35 cellular contexts compared by ENCODE assay signal in genomic region chr9:124066783-124067563, GRCh38. TPM values are rescaled to one million over a fixed set of nuclear protein-coding genes. Genes with fewer than 3 reads are reported as not detected.
"Had no signal": no experiment of that assay in that cellular context is flagged by ENCODE, and none has a peak within 500 bp of the region (broad histone marks: within the 10 kb centered on the region; RNA-seq: fewer than 3 reads in every experiment).

No MANE protein-coding gene starts in this region.

- H3K4me2 ChIP-seq: hepatocyte had no signal

- H3K4me3 Mint-ChIP-seq: activated B cell treated with CpG ODN at 0.5 μM for 24 hours; activated CD8-positive, alpha-beta T cell treated with anti-CD3 and anti-CD28 coated beads for 36 hours; activated T-cell treated with anti-CD3 and anti-CD28 coated beads, Interleukin-2, amount 50 U/mL, for 4 hours; activated T-helper 17 cell treated with anti-CD3 and anti-CD28 coated beads, Interleukin-2, amount 50 U/mL, for 72 hours; central memory CD8-positive, alpha-beta T cell; dendritic cell treated with granulocyte-macrophage colony-stimulating factor and Interleukin-4, amounts not matched to agents 40 ng/mL and 50 ng/mL, for 4 days; endodermal cell; mesothelial cell of epicardium; naive B cell; stimulated activated memory B cell treated with anti-CD40 and anti-IgM and Interleukin-4, amounts not matched to agents 10 μg/mL and 1 μg/mL and 100 μg/mL, for 72 hours; stimulated activated naive CD8-positive, alpha-beta T cell treated with anti-CD3 and anti-CD28 coated beads, Interleukin-15, amount 100 ng/mL, for 72 hours; T-helper 1 cell treated with Interleukin-12 subunit alpha and Interleukin-12 subunit beta and Interleukin-4 antibody, amounts not matched to agents 30 μg/mL and 1 μg/mL, for 36 hours had no signal

- H3K36me3 Mint-ChIP-seq: mesothelial cell of epicardium; stimulated activated memory B cell treated with anti-CD40 and anti-IgM and Interleukin-4, amounts not matched to agents 10 μg/mL and 1 μg/mL and 100 μg/mL, for 72 hours had no signal

- H3K4me1 Mint-ChIP-seq: activated B cell treated with CpG ODN at 0.5 μM for 24 hours; activated T-helper 17 cell treated with anti-CD3 and anti-CD28 coated beads, Interleukin-2, amount 50 U/mL, for 72 hours; central memory CD8-positive, alpha-beta T cell; endodermal cell; mesothelial cell of epicardium; naive B cell; stimulated activated memory B cell treated with anti-CD40 and anti-IgM and Interleukin-4, amounts not matched to agents 10 μg/mL and 1 μg/mL and 100 μg/mL, for 72 hours; stimulated activated naive CD8-positive, alpha-beta T cell treated with anti-CD3 and anti-CD28 coated beads, Interleukin-15, amount 100 ng/mL, for 72 hours had no signal

- H2AFZ ChIP-seq: hepatocyte had no signal

- H3K79me2 ChIP-seq: hepatocyte had no signal

- H3K27me3 ChIP-seq: breast epithelium, gastrocnemius medialis, ovary, upper lobe of left lung had no signal

- H3K4me1 ChIP-seq: breast epithelium, esophagus squamous epithelium, gastrocnemius medialis, upper lobe of left lung had no signal

- FAIRE-seq: astrocyte, kidney, small intestine had no signal

- H3K27ac Mint-ChIP-seq: activated B cell treated with CpG ODN at 0.5 μM for 24 hours; activated CD8-positive, alpha-beta T cell treated with anti-CD3 and anti-CD28 coated beads for 36 hours; activated T-helper 17 cell treated with anti-CD3 and anti-CD28 coated beads, Interleukin-2, amount 50 U/mL, for 72 hours; dendritic cell treated with granulocyte-macrophage colony-stimulating factor and Interleukin-4, amounts not matched to agents 40 ng/mL and 50 ng/mL, for 4 days; endodermal cell; mesothelial cell of epicardium; progenitor cell of endocrine pancreas; stimulated activated memory B cell treated with anti-CD40 and anti-IgM and Interleukin-4, amounts not matched to agents 10 μg/mL and 1 μg/mL and 100 μg/mL, for 72 hours; stimulated activated naive CD8-positive, alpha-beta T cell treated with anti-CD3 and anti-CD28 coated beads, Interleukin-15, amount 100 ng/mL, for 72 hours; T-helper 1 cell treated with Interleukin-12 subunit alpha and Interleukin-12 subunit beta and Interleukin-4 antibody, amounts not matched to agents 30 μg/mL and 1 μg/mL, for 36 hours had no signal

- ATAC-seq: activated CD8-positive, alpha-beta T cell treated with anti-CD3 and anti-CD28 coated beads for 36 hours; activated T-cell treated with anti-CD3 and anti-CD28 coated beads, Interleukin-2, amount 50 U/mL, for 4 hours; activated T-helper 17 cell treated with anti-CD3 and anti-CD28 coated beads, Interleukin-2, amount 50 U/mL, for 72 hours; gastrocnemius medialis; left colon; sciatic nerve; stimulated activated memory B cell treated with anti-CD40 and anti-IgM and Interleukin-4, amounts not matched to agents 10 μg/mL and 1 μg/mL and 100 μg/mL, for 72 hours; stimulated activated naive CD8-positive, alpha-beta T cell treated with anti-CD3 and anti-CD28 coated beads, Interleukin-15, amount 100 ng/mL, for 72 hours had no signal

- H3K27ac ChIP-seq: breast epithelium, esophagus squamous epithelium, gastrocnemius medialis, hepatocyte, ovary, upper lobe of left lung had no signal

- H3K4me3 ChIP-seq: breast epithelium, esophagus squamous epithelium, gastrocnemius medialis, hepatocyte, ovary, upper lobe of left lung had no signal

- H3K36me3 ChIP-seq: breast epithelium, esophagus squamous epithelium, gastrocnemius medialis, ovary, upper lobe of left lung had no signal

- DNase-seq: activated B cell treated with CpG ODN at 0.5 μM for 24 hours; activated CD4-positive, alpha-beta T cell treated with anti-CD3 and anti-CD28 coated beads, Interleukin-2, amount 50 U/mL, for 1 hour; activated CD8-positive, alpha-beta T cell treated with anti-CD3 and anti-CD28 coated beads for 36 hours; activated gamma-delta T cell treated with Interleukin-2 at 50 U/mL for 16 hours; activated naive CD4-positive, alpha-beta T cell treated with anti-CD3 and anti-CD28 coated beads, Interleukin-2, amount 50 U/mL, for 16 hours; activated T-cell treated with anti-CD3 and anti-CD28 coated beads, Interleukin-2, amount 50 U/mL, for 4 hours; amniotic stem cell; endodermal cell; esophagus squamous epithelium; gastrocnemius medialis; glutamatergic neuron; kidney; left colon; mammary epithelial cell; naive B cell; ovary; small intestine; stimulated activated CD4-positive, alpha-beta T cell treated with anti-CD3 and anti-CD28 coated beads, Interleukin-4, amount 100 ng/mL, for 4 hours; stimulated activated CD8-positive, alpha-beta memory T cell treated with anti-CD3 and anti-CD28 coated beads, Interleukin-4, amount 100 ng/mL, for 48 hours; stimulated activated naive CD8-positive, alpha-beta T cell treated with anti-CD3 and anti-CD28 coated beads, Interleukin-15, amount 100 ng/mL, for 72 hours; substantia nigra; T-helper 9 cell; upper lobe of left lung had no signal

- H3K9me3 ChIP-seq: breast epithelium, esophagus squamous epithelium, gastrocnemius medialis, ovary, upper lobe of left lung had no signal

- H3K9me3 Mint-ChIP-seq: activated CD8-positive, alpha-beta T cell treated with anti-CD3 and anti-CD28 coated beads for 36 hours; activated T-cell treated with anti-CD3 and anti-CD28 coated beads, Interleukin-2, amount 50 U/mL, for 4 hours; activated T-helper 17 cell treated with anti-CD3 and anti-CD28 coated beads, Interleukin-2, amount 50 U/mL, for 72 hours; central memory CD8-positive, alpha-beta T cell; dendritic cell treated with granulocyte-macrophage colony-stimulating factor and Interleukin-4, amounts not matched to agents 40 ng/mL and 50 ng/mL, for 4 days; T-helper 1 cell treated with Interleukin-12 subunit alpha and Interleukin-12 subunit beta and Interleukin-4 antibody, amounts not matched to agents 30 μg/mL and 1 μg/mL, for 36 hours had no signal

RNA-seq across cellular contexts. Expression of gene LHX2, which starts 55.4 kb away (rescaled TPM):
- total RNA-seq: activated B cell treated with CpG ODN at 0.5 μM for 24 hours; activated CD8-positive, alpha-beta T cell treated with anti-CD3 and anti-CD28 coated beads for 36 hours; activated T-helper 17 cell treated with anti-CD3 and anti-CD28 coated beads, Interleukin-2, amount 50 U/mL, for 72 hours; breast epithelium; gastrocnemius medialis; hepatocyte; kidney; left colon; mammary epithelial cell; mesothelial cell of epicardium; progenitor cell of endocrine pancreas; renal cortical epithelial cell; sciatic nerve; upper lobe of left lung had no signal
- polyA plus RNA-seq: hepatocyte, small intestine had no signal
